In the genomic region with DNA sequence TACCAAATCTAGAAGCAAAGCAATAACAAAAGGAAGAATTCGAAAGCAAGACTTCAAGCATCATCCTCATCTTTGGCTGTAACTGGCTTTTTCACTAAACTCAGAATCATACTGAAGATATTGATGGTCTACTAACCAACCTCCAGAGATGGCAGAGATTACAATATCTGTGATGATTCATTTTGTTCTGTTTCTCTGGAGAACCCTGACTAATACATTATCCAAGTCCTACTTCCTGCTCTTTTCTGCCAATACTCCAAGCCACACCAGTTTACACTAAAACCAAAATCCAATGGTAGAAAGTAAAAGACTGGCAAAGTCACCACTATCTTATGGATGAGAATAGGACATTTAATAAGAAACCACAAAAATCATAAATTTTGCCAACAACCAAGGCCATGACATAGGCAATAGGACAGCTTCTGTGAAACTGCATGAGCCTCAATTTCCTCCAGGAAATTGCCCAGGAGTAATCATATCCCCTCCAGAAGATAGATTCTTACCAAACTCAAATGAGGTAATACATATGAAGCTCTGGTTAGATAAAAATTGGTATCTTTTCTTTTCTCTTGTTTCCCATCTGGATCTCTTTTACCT, we compare ENCODE assay signal across 14 cellular contexts.
A peak's percentile ranks its signal among the peaks of the same experiment; 100 is the strongest.
DNase-seq lines count a peak whose midpoint lies in the region; TF ChIP-seq lines count a peak whose summit lies in the region.
"Had no signal": no experiment of that assay in that cellular context is flagged by ENCODE, and none has a peak within 500 bp of the region (broad histone marks: within the 10 kb centered on the region; RNA-seq: fewer than 3 reads in every experiment).

No MANE protein-coding gene starts in this region.

- H4K8ac ChIP-seq in mesenchymal stem cell (ENCODE audit: low read length) = no peak overlapping the region

- no peaks in the 10 kb centered on the region for H3K4me1 ChIP-seq in mesenchymal stem cell (ENCODE audit: control insufficient read depth, insufficient read depth, low read depth, low read length)
- H3K4me1 ChIP-seq: BLaER1, gastrocnemius medialis had no signal

- H2AK5ac ChIP-seq in mesenchymal stem cell (ENCODE audit: low read length, severe bottlenecking) = no peak overlapping the region

- no peak overlapping the region for H3K4ac ChIP-seq in mesenchymal stem cell (ENCODE audit: low read depth in 1 of 2, low read length in 2 of 2)

- H3K18ac ChIP-seq in mesenchymal stem cell (ENCODE audit: low read depth in 1 of 2, low read length in 2 of 2) = no peak overlapping the region

- no peak overlapping the region for H3K4me2 ChIP-seq in mesenchymal stem cell (ENCODE audit: low read length, poor library complexity, severe bottlenecking)
- H3K4me2 ChIP-seq: BLaER1 had no signal

- H3K36me3 ChIP-seq in mesenchymal stem cell (ENCODE audit: control insufficient read depth in 1 of 2, insufficient read depth in 2 of 2, low read depth in 1 of 2, low read length in 2 of 2) = no peaks in the 10 kb centered on the region
- H3K36me3 ChIP-seq: BLaER1, gastrocnemius medialis had no signal

- H2BK12ac ChIP-seq in mesenchymal stem cell (ENCODE audit: low read length in 2 of 2) = no peak overlapping the region

- H3K27ac ChIP-seq in mesenchymal stem cell (ENCODE audit: low read length, poor library complexity, severe bottlenecking) = peak overlapping the region; percentile 64
- H3K27ac ChIP-seq: BLaER1, gastrocnemius medialis had no signal

- H3K9me3 ChIP-seq in mesenchymal stem cell (ENCODE audit: control insufficient read depth, low read length) = no peaks in the 10 kb centered on the region
- H3K9me3 ChIP-seq: gastrocnemius medialis had no signal

- H3K79me1 ChIP-seq in mesenchymal stem cell (replicated peaks; ENCODE audit: low read length, poor library complexity, severe bottlenecking) = no peaks in the 10 kb centered on the region

- H2BK5ac ChIP-seq in mesenchymal stem cell (ENCODE audit: low read depth, low read length, poor library complexity, severe bottlenecking) = no peak overlapping the region

- H2BK120ac ChIP-seq in mesenchymal stem cell (ENCODE audit: low read depth, low read length) = no peak overlapping the region

- no peak overlapping the region for H4K91ac ChIP-seq in mesenchymal stem cell (ENCODE audit: low read length)

- no peak for TF ChIP-seq CTCF in choroid plexus epithelial cell (conservative IDR thresholded peaks at IDR 0.05; ENCODE audit: low read depth, low read length)

- DNase-seq in DMS53 treated with DMSO at 0.1 percent for 48 hours (lab: John Stamatoyannopoulos, UW; ENCODE audit: unreplicated experiment) = peak; percentile 80
- peak; percentile 90 for DNase-seq in M059J (ENCODE audit: low read depth)
- DNase-seq in choroid plexus epithelial cell (ENCODE audit: low read depth) = peak; percentile 52
- peak; percentile 54 for DNase-seq in mesenchymal stem cell
- DNase-seq in superior temporal gyrus (ENCODE audit: extremely low spot score) = no peak
- DNase-seq in OCI-M1 (lab: John Stamatoyannopoulos, UW) = no peak
- no peak for DNase-seq in hypothalamus (lab: John Stamatoyannopoulos, UW)
- no peak for DNase-seq in DMS 273 (lab: John Stamatoyannopoulos, UW; ENCODE audit: unreplicated experiment)
- DNase-seq: activated naive CD4-positive, alpha-beta T cell treated with anti-CD3 and anti-CD28 coated beads, Interleukin-2, amount 10 ng/mL, durations not matched to agents 7 days and 5 days; gastrocnemius medialis; naive thymus-derived CD8-positive, alpha-beta T cell; NCI-H1092 treated with DMSO at 0.1 percent for 48 hours; NCI-H446 treated with DMSO at 0.1 percent for 48 hours had no signal

- no peak overlapping the region for H3K14ac ChIP-seq in mesenchymal stem cell (ENCODE audit: low read length in 2 of 2)

- H3K23ac ChIP-seq in mesenchymal stem cell (ENCODE audit: low read length in 2 of 2) = no peak overlapping the region

- no peak overlapping the region for H2BK15ac ChIP-seq in mesenchymal stem cell (ENCODE audit: low read depth, poor library complexity, severe bottlenecking)

- WGBS in mesenchymal stem cell = 85% methylated on average over 1 of the region's 1 CpG

- no peaks in the 10 kb centered on the region for H3K27me3 ChIP-seq in mesenchymal stem cell (ENCODE audit: control insufficient read depth in 1 of 2, insufficient read depth in 1 of 2, low read length in 2 of 2)
- H3K27me3 ChIP-seq: BLaER1, gastrocnemius medialis had no signal

- H3K9ac ChIP-seq in mesenchymal stem cell (ENCODE audit: low read length) = peak overlapping the region; percentile 7
- H3K9ac ChIP-seq: BLaER1 had no signal

- H3K4me3 ChIP-seq in choroid plexus epithelial cell (ENCODE audit: low read depth, low read length) = no peak overlapping the region
- peak overlapping the region in 1 of 2 experiments; percentile 6 for H3K4me3 ChIP-seq in mesenchymal stem cell (ENCODE audit: insufficient read depth in 1 of 2, low read depth in 1 of 2, low read length in 2 of 2)
- H3K4me3 ChIP-seq: BLaER1, gastrocnemius medialis had no signal

- no peak overlapping the region for H2AFZ ChIP-seq in mesenchymal stem cell (ENCODE audit: low read depth, low read length)

Comparison
In these comparisons a context has a peak if more than half of its experiments do, and no peak if none do; other contexts are left out.
1. DNase-seq: peak in DMS53 treated with DMSO at 0.1 percent for 48 hours (single experiment), M059J (single experiment), choroid plexus epithelial cell (single experiment) and mesenchymal stem cell (single experiment); none in superior temporal gyrus (single experiment), OCI-M1 (single experiment), hypothalamus (0 of 51) and DMS 273 (single experiment).